Comparison of ENCODE assay signal across 24 cellular contexts in the genomic region with DNA sequence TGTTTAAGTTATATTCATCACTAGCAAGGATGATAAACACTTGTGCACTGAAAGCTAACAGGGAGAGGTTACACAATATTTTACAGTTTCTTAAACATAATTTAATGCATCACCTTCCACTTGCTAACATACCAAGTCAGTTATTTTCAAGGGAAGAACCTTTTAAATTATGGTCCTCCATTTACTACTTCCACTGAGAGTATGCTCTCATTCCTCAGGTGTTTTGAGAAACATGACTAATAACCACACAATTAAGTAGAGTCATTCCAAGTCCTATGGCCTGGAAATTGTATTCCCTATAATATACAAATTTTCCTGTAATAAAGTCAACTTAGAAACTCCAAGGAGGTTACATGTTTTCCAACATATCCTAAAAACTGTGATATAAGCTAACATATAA.
DNase-seq lines count a peak whose midpoint lies in the region; ATAC-seq, FAIRE-seq and TF ChIP-seq lines count a peak whose summit lies in the region.
"Had no signal": no experiment of that assay in that cellular context is flagged by ENCODE, and none has a peak within 500 bp of the region (broad histone marks: within the 10 kb centered on the region; RNA-seq: fewer than 3 reads in every experiment).

No MANE protein-coding gene starts in this region.

- intact Hi-C loops in adrenal gland (cut with DNase I), result no loop called here

- TF ChIP-seq CTCF in epithelial cell of esophagus (IDR thresholded peaks at IDR 0.05; ENCODE audit: insufficient read depth, low read depth, low read length, missing control alignments) (no peak), adrenal gland (IDR thresholded peaks at IDR 0.05) (no peak)

- H3K4me3 ChIP-seq in epithelial cell of esophagus (ENCODE audit: low read length) (no peak overlapping the region), adrenal gland (no peak overlapping the region)
- H3K4me3 ChIP-seq: BLaER1, GM12878, GM23338, HAP-1 had no signal

- TF ChIP-seq POLR2A in adrenal gland (IDR thresholded peaks at IDR 0.05), result no peak

- ATAC-seq in esophagus mucosa, result no peak
- ATAC-seq: GM12878, GM23338 had no signal

- H3K27me3 ChIP-seq in adrenal gland, result no peaks in the 10 kb centered on the region
- H3K27me3 ChIP-seq: BLaER1 had no signal

- no peaks in the 10 kb centered on the region for H3K9me3 ChIP-seq in adrenal gland (replicated peaks in 1 of 3)
- H3K9me3 ChIP-seq: BLaER1, HAP-1 had no signal

- peak; percentile 22 for DNase-seq in M059J (ENCODE audit: low read depth)
- DNase-seq in epithelial cell of esophagus (ENCODE audit: low read depth), result peak; percentile 61
- peak; percentile 49 for DNase-seq in renal cortical epithelial cell (ENCODE audit: low read depth)
- DNase-seq in NOMO-1 (lab: John Stamatoyannopoulos, UW; ENCODE audit: unreplicated experiment in 2 of 2), result no peak
- DNase-seq in adrenal gland, result no peak
- DNase-seq: CD4-positive, alpha-beta T cell; COR-L47; DMS79; KBM-7; NCI-H1092; NCI-H1436; NCI-H187 treated with DMSO at 0.1 percent for 48 hours; NCI-H2107; NCI-H446 treated with DMSO at 0.1 percent for 48 hours; NCI-H526 treated with DMSO at 0.1 percent for 48 hours; RPMI8226; SHP77 had no signal

- peaks cover 0 to 12% of the 10 kb centered on the region in 2 donors for H3K36me3 ChIP-seq in adrenal gland (replicated peaks in 1 of 2)

- H3K4me1 ChIP-seq in adrenal gland (replicated peaks in 1 of 2), result no peaks in the 10 kb centered on the region
- H3K4me1 ChIP-seq: BLaER1, HAP-1 had no signal

- FAIRE-seq in G401.6 (lab: Jason Lieb, UNC), result peak; percentile 15
- FAIRE-seq: GM12878 had no signal

- H3K27ac ChIP-seq in adrenal gland, result no peak overlapping the region
- H3K27ac ChIP-seq: BLaER1, HL-60 had no signal

Comparison
In these comparisons a context has a peak if more than half of its experiments do, and no peak if none do; other contexts are left out.
1. DNase-seq: peak in M059J (single experiment), epithelial cell of esophagus (single experiment) and renal cortical epithelial cell (single experiment); none in NOMO-1 (0 of 2) and adrenal gland (0 of 7).